In the genomic region with DNA sequence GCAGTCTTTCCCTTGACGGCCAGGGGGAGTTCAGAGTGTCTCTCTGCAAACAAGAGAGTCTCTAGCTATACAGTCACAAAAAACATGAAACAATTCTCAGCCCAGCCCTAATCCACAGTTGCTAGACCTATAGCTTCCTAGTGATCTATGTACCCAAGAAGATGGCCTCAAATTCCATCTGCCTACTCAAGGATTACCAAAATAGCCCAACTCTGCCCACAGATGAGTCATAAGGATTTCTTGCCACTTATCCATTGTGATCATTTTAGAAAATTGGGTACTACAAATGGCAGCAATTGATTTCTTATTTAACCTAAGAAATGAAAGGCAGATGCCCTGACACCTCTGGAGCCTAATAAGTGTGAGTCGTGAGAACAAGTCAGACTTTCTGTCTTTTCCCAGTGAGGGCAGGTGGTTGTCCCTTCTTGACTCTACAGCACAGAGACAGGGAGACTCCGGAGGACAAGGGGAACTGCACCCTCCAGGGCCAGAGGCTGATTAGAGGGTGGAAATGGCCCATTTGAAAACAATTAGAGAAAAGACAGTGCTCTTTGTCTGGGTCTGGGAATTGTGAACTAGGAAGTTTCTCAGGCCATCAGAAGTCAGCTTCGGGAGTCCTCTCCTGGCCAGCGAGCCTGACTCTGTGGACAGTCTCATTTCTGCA, we compare ENCODE assay signal across 1 cellular context.
TF ChIP-seq lines count a peak whose summit lies in the region.

No MANE protein-coding gene starts in this region.

TF ChIP-seq in SK-N-SH treated with all-trans-retinoic acid at 6 μM for 48 hours, 23 proteins besides CTCF, POLR2A, EP300 and RAD21 (continued from another document):
- TF ChIP-seq, protein P1, sequence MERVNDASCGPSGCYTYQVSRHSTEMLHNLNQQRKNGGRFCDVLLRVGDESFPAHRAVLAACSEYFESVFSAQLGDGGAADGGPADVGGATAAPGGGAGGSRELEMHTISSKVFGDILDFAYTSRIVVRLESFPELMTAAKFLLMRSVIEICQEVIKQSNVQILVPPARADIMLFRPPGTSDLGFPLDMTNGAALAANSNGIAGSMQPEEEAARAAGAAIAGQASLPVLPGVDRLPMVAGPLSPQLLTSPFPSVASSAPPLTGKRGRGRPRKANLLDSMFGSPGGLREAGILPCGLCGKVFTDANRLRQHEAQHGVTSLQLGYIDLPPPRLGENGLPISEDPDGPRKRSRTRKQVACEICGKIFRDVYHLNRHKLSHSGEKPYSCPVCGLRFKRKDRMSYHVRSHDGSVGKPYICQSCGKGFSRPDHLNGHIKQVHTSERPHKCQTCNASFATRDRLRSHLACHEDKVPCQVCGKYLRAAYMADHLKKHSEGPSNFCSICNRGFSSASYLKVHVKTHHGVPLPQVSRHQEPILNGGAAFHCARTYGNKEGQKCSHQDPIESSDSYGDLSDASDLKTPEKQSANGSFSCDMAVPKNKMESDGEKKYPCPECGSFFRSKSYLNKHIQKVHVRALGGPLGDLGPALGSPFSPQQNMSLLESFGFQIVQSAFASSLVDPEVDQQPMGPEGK (CRISPR knock-in tag; IDR thresholded peaks at IDR 0.05; ENCODE audit: borderline replicate concordance), result no peak
- TF ChIP-seq ZNF70 (CRISPR knock-in tag; IDR thresholded peaks at IDR 0.05) (no peak), ARNTL (CRISPR knock-in tag; IDR thresholded peaks at IDR 0.05; ENCODE audit: borderline replicate concordance, low read depth) (no peak), BACH2 (CRISPR knock-in tag; IDR thresholded peaks at IDR 0.05; ENCODE audit: borderline replicate concordance) (no peak)
